Comparison of ENCODE assay signal across 13 cellular contexts in the genomic region with DNA sequence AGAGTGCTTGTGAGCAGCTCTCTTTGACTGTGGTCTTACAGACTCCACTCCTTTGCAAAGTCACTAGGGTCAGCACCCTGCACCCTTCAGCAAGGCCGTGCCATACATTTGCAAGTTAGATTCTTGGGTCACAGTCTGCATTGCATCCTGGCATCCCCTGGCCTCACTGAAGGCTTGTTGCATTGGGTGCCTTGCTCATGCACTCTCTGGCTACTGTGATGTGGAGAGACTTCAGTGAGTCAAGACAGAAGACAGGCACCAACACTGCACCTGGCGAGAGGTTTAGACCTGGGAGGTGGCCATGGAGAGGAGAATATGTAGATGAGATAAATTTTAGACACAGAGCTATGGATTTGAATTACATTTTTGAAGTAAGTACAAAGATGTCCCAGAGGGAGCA.
"Had no signal": no experiment of that assay in that cellular context is flagged by ENCODE, and none has a peak within 500 bp of the region (broad histone marks: within the 10 kb centered on the region; RNA-seq: fewer than 3 reads in every experiment).

No MANE protein-coding gene starts in this region.

- H3K36me3 ChIP-seq: ovary, tibial artery had no signal

- ATAC-seq: left colon; naive thymus-derived CD4-positive, alpha-beta T cell; stimulated activated effector memory CD8-positive, alpha-beta T cell treated with anti-CD3 and anti-CD28 coated beads, Interleukin-12 subunit alpha, Interleukin-12 subunit beta, amount 100 ng/mL, for 72 hours; stimulated activated naive CD8-positive, alpha-beta T cell treated with anti-CD3 and anti-CD28 coated beads, Interleukin-15, Interleukin-2, amounts not matched to agents 100 U/mL and 50 U/mL, for 24 hours had no signal

- H3K27ac ChIP-seq: foreskin keratinocyte, hepatocyte, ovary, tibial artery had no signal

- H3K36me3 Mint-ChIP-seq: memory B cell; naive thymus-derived CD4-positive, alpha-beta T cell; stimulated activated effector memory CD8-positive, alpha-beta T cell treated with anti-CD3 and anti-CD28 coated beads, Interleukin-12 subunit alpha, Interleukin-12 subunit beta, amount 100 ng/mL, for 72 hours had no signal

- DNase-seq: cerebellar nuclear complex; left colon; naive thymus-derived CD4-positive, alpha-beta T cell; ovary; right cardiac atrium; small intestine; stimulated activated CD4-positive, alpha-beta T cell treated with anti-CD3 and anti-CD28 coated beads, Interleukin-2, amount 100 ng/mL, for 48 hours; stimulated activated naive CD8-positive, alpha-beta T cell treated with anti-CD3 and anti-CD28 coated beads, Interleukin-15, Interleukin-2, amounts not matched to agents 100 U/mL and 50 U/mL, for 24 hours; tibial artery had no signal

- H3K9me3 ChIP-seq: ovary, tibial artery had no signal

- H3K4me3 ChIP-seq: hepatocyte, ovary, tibial artery had no signal

- H3K27me3 ChIP-seq: hepatocyte, ovary, tibial artery had no signal

- H3K4me1 ChIP-seq: foreskin keratinocyte, tibial artery had no signal

- H3K4me1 Mint-ChIP-seq: memory B cell; stimulated activated effector memory CD8-positive, alpha-beta T cell treated with anti-CD3 and anti-CD28 coated beads, Interleukin-12 subunit alpha, Interleukin-12 subunit beta, amount 100 ng/mL, for 72 hours had no signal

- H3K4me3 Mint-ChIP-seq: memory B cell; naive thymus-derived CD4-positive, alpha-beta T cell; stimulated activated effector memory CD8-positive, alpha-beta T cell treated with anti-CD3 and anti-CD28 coated beads, Interleukin-12 subunit alpha, Interleukin-12 subunit beta, amount 100 ng/mL, for 72 hours had no signal

- H3K27ac Mint-ChIP-seq: memory B cell; stimulated activated effector memory CD8-positive, alpha-beta T cell treated with anti-CD3 and anti-CD28 coated beads, Interleukin-12 subunit alpha, Interleukin-12 subunit beta, amount 100 ng/mL, for 72 hours had no signal

- H3K9me3 Mint-ChIP-seq: memory B cell; naive thymus-derived CD4-positive, alpha-beta T cell; stimulated activated effector memory CD8-positive, alpha-beta T cell treated with anti-CD3 and anti-CD28 coated beads, Interleukin-12 subunit alpha, Interleukin-12 subunit beta, amount 100 ng/mL, for 72 hours had no signal
